Comparison of ENCODE assay signal across 11 cellular contexts in the genomic region with DNA sequence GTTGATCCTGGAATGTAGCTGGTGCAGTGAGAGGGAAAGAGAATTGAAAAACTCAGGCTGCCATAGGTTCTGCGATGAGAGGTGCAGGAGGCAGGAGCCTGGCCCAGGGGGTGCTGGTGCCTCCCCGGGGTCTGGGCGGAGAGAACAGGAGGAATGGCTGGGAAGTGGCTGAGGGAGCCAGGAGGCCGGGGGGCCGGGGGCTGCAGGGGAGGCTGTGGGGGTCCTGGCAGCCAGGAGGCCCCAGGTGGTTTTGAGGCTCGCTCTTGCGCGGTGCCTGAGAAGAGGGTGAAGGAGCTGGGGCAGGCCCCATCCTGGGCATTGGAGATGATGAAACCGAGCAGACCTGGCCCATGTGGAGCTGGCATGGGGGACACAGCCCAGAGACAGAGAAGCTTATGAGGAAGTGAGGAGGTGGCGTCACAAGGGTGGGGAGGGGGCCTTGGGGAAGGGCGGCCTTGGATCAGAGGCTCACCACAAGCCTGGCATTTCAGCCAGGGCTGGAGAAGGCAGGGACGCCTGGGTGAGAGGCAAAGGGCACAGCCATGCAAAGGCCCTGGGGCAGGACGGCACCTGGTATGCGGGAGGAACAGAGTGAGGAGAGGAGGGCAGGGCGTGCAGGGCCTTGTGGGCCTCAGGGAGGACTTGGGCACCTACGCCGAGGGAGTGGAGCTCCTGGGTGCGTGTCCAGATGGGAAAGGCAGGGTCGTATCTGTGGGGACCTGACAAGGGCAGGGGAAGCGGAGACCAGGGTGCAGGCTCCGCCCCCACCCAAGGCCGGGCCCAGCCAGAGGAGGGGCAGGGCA. TPM values are rescaled to one million over a fixed set of nuclear protein-coding genes. Genes with fewer than 3 reads are reported as not detected.
DNase-seq lines count a peak whose midpoint lies in the region; ATAC-seq, FAIRE-seq and TF ChIP-seq lines count a peak whose summit lies in the region.
"Had no signal": no experiment of that assay in that cellular context is flagged by ENCODE, and none has a peak within 500 bp of the region (broad histone marks: within the 10 kb centered on the region; RNA-seq: fewer than 3 reads in every experiment).

No MANE protein-coding gene starts in this region.

- H3K27me3 ChIP-seq in H1 (replicated peaks in 1 of 4; ENCODE audit: control insufficient read depth in 3 of 4, extremely low read depth in 1 of 4, insufficient read depth in 3 of 4, low read length in 3 of 4), result no peaks in the 10 kb centered on the region
- H3K27me3 ChIP-seq in tibial artery, result no peaks in the 10 kb centered on the region

- no peak overlapping the region for H3K9ac ChIP-seq in H1 (replicated peaks in 1 of 4; ENCODE audit: extremely low read depth in 1 of 4, low read depth in 3 of 4, low read length in 3 of 4)

- H3K27ac ChIP-seq in H1 (ENCODE audit: low read depth, low read length) (no peak overlapping the region), temporal lobe (ENCODE audit: low read depth, low read length) (peak overlapping the region; percentile 90), tibial artery (no peak overlapping the region)

- 0 out of 3 replicates have a peak, but pooled peaks of 1 of the 2 experiments have one; percentile 19 for TF ChIP-seq POLR2A in H1 (IDR thresholded peaks at IDR 0.05; ENCODE audit: control extremely low read depth in 1 of 2, low read depth in 2 of 2, low read length in 2 of 2)

- FAIRE-seq in H1 (lab: Jason Lieb, UNC), result no peak
- FAIRE-seq: RCC 7860 had no signal

- no peak overlapping the region for H3K56ac ChIP-seq in H1 (replicated peaks; ENCODE audit: insufficient read length, low read depth, low read length)

- H4K5ac ChIP-seq in H1 (ENCODE audit: insufficient read length, low read depth, low read length), result no peak overlapping the region

- H3K18ac ChIP-seq in H1 (ENCODE audit: extremely low read depth, low read length), result no peak overlapping the region

- H2AK5ac ChIP-seq in H1 (ENCODE audit: low read depth, low read length), result peak overlapping the region; percentile 93; the same call in 1 of the 2 replicates

- 0 out of 2 replicates have a peak, but pooled peaks cover 2% of the 10 kb centered on the region for H3K79me1 ChIP-seq in H1 (ENCODE audit: low read depth, low read length)

- no peak for ATAC-seq in activated T-cell treated with anti-CD3 and anti-CD28 coated beads, Interleukin-2, amount 50 U/mL, for 72 hours (replicated peaks in 1 of 2)
- ATAC-seq: activated CD4-positive, alpha-beta T cell treated with anti-CD3 and anti-CD28 coated beads for 36 hours had no signal

- H2BK12ac ChIP-seq in H1 (ENCODE audit: low read depth, low read length), result no peak overlapping the region

- H3K4ac ChIP-seq in H1 (replicated peaks; ENCODE audit: insufficient read length, low read depth, low read length), result no peak overlapping the region

- no peaks in the 10 kb centered on the region for H3K79me2 ChIP-seq in H1 (ENCODE audit: control insufficient read depth in 1 of 2, insufficient read depth in 2 of 2, low read length in 2 of 2)

- peaks cover 0 to 26% (median 11%) of the 10 kb centered on the region in 4 experiments; a peak in 6 of 8 replicates for H3K36me3 ChIP-seq in H1 (ENCODE audit: control insufficient read depth in 2 of 4, insufficient read depth in 4 of 4, low read length in 3 of 4)
- H3K36me3 ChIP-seq in tibial artery, result peaks cover 29 to 57% (median 32%) of the 10 kb centered on the region in 3 donors

- no peaks in the 10 kb centered on the region for H3K23me2 ChIP-seq in H1 (ENCODE audit: low read depth, low read length)

- H4K8ac ChIP-seq in H1 (ENCODE audit: extremely low read depth, insufficient read depth, low read length), result no peak overlapping the region; the same call in 1 of the 2 replicates

- no peaks in the 10 kb centered on the region for H3K4me1 Mint-ChIP-seq in activated T-cell treated with anti-CD3 and anti-CD28 coated beads, Interleukin-2, amount 50 U/mL, for 72 hours (ENCODE audit: low read depth)
- H3K4me1 Mint-ChIP-seq: activated CD4-positive, alpha-beta T cell treated with anti-CD3 and anti-CD28 coated beads for 36 hours; activated naive CD4-positive, alpha-beta T cell treated with anti-CD3 and anti-CD28 coated beads, Interleukin-2, amount 50 U/mL, for 24 hours had no signal

- intact Hi-C loops in tibial artery (cut with DNase I; ENCODE audit: low total_unique reads), result loop anchor here (10.0 kb wide), 1 partner anchor 427 kb away; no protein-coding TSS in a partner anchor

- H3K27me3 Mint-ChIP-seq in activated T-cell treated with anti-CD3 and anti-CD28 coated beads, Interleukin-2, amount 50 U/mL, for 72 hours (ENCODE audit: low read depth), result no peaks in the 10 kb centered on the region
- H3K27me3 Mint-ChIP-seq: activated CD4-positive, alpha-beta T cell treated with anti-CD3 and anti-CD28 coated beads for 36 hours; activated naive CD4-positive, alpha-beta T cell treated with anti-CD3 and anti-CD28 coated beads, Interleukin-2, amount 50 U/mL, for 24 hours had no signal

- DNase-seq in activated T-cell treated with anti-CD3 and anti-CD28 coated beads, Interleukin-2, amount 50 U/mL, for 72 hours, result no peak
- DNase-seq in activated T-cell treated with anti-CD3 and anti-CD28 coated beads, Interleukin-2, amount 50 U/mL, for 1 hour, result no peak
- no peak for DNase-seq in H1 (ENCODE audit: low read depth in 1 of 2, low spot score in 2 of 2)
- DNase-seq in tibial artery, result no peak
- DNase-seq in DMS153 (lab: John Stamatoyannopoulos, UW), result no peak
- DNase-seq: activated CD4-positive, alpha-beta T cell treated with anti-CD3 and anti-CD28 coated beads for 36 hours; NCI-H2029 treated with DMSO at 0.1 percent for 48 hours had no signal

- TF ChIP-seq CTCF in H1 (IDR thresholded peaks at IDR 0.05; ENCODE audit: control extremely low read depth in 1 of 3, insufficient read depth in 1 of 3, low read depth in 1 of 3, low read length in 3 of 3) (no peak), tibial artery (IDR thresholded peaks at IDR 0.05) (no peak)

- H3K4me1 ChIP-seq in H1 (replicated peaks in 1 of 4; ENCODE audit: control insufficient read depth in 3 of 4, insufficient read depth in 4 of 4, low read length in 3 of 4) (peaks cover 3 to 11% (median 6%) of the 10 kb centered on the region in 4 experiments; a peak in 6 of 7 replicates), tibial artery (peaks cover 0 to 16% (median 0%) of the 10 kb centered on the region in 4 donors)

- WGBS in H1 (ENCODE audit: extremely low coverage in 1 of 2, insufficient coverage in 1 of 2, insufficient read length in 1 of 2, insufficient replicate concordance in 2 of 2, low coverage in 1 of 2, low lambda C conversion rate in 2 of 2, missing lambda C conversion rate in 1 of 2), 2 experiments, result 84% methylated on average over 19 of the region's 22 CpGs; no CpG with 5 or more reads in 1 of the 2 experiments

- no peaks in the 10 kb centered on the region for H3K9me3 Mint-ChIP-seq in activated T-cell treated with anti-CD3 and anti-CD28 coated beads, Interleukin-2, amount 50 U/mL, for 72 hours
- H3K9me3 Mint-ChIP-seq: activated naive CD4-positive, alpha-beta T cell treated with anti-CD3 and anti-CD28 coated beads, Interleukin-2, amount 50 U/mL, for 24 hours had no signal

- H4K20me1 ChIP-seq in H1 (replicated peaks in 1 of 2; ENCODE audit: control insufficient read depth in 1 of 2, insufficient read depth in 2 of 2, low read length in 2 of 2), result peaks cover 8 to 16% of the 10 kb centered on the region in 2 experiments

- CTCF ChIA-PET in H1 (lab: Charles Lee; ENCODE audit: partially characterized antibody), result interaction anchor here (0.7 to 6.9 kb wide), 14 partner anchors 9 to 207 kb away, joined by 3 to 54 read pairs (median 3); no protein-coding TSS in a partner anchor

- no peak overlapping the region for H2BK120ac ChIP-seq in H1 (replicated peaks; ENCODE audit: low read depth, low read length)

- H2AFZ ChIP-seq in H1 (ENCODE audit: low read length), result no peak overlapping the region

- H4K91ac ChIP-seq in H1 (replicated peaks; ENCODE audit: insufficient read length, low read length), result no peak overlapping the region

- H2BK20ac ChIP-seq in H1 (ENCODE audit: low read length), result no peak overlapping the region

- TF ChIP-seq RAD21 in H1 (IDR thresholded peaks at IDR 0.05 in 1 of 2, conservative IDR thresholded peaks at IDR 0.05 in 1 of 2; ENCODE audit: low read depth in 2 of 2, low read length in 2 of 2), result no peak

- no peak for TF ChIP-seq EP300 in H1 (IDR thresholded peaks at IDR 0.05; ENCODE audit: borderline replicate concordance in 1 of 2, low read depth in 2 of 2, low read length in 2 of 2)

- no peak overlapping the region for H3K4me3 ChIP-seq in H1 (ENCODE audit: extremely low read depth in 1 of 4, insufficient read depth in 2 of 4, low read depth in 3 of 4, low read length in 4 of 4)
- H3K4me3 ChIP-seq in tibial artery, result no peak overlapping the region

- H2BK5ac ChIP-seq in H1 (ENCODE audit: low read depth, low read length), result no peak overlapping the region

- peak overlapping the region; percentile 38 for H3K27ac Mint-ChIP-seq in activated T-cell treated with anti-CD3 and anti-CD28 coated beads, Interleukin-2, amount 50 U/mL, for 72 hours
- H3K27ac Mint-ChIP-seq: activated CD4-positive, alpha-beta T cell treated with anti-CD3 and anti-CD28 coated beads for 36 hours had no signal

- H3K9me3 ChIP-seq in H1 (ENCODE audit: insufficient read depth in 2 of 2, low read depth in 1 of 2, low read length in 1 of 2) (no peaks in the 10 kb centered on the region), tibial artery (no peaks in the 10 kb centered on the region)

- POLR2A ChIA-PET in H1 (lab: Charles Lee; ENCODE audit: partially characterized antibody), result interaction anchor here (1.2 to 4.0 kb wide), 7 partner anchors 8 to 84 kb away, joined by 3 to 30 read pairs (median 4); a partner anchor contains a TSS

- H3K36me3 Mint-ChIP-seq in activated T-cell treated with anti-CD3 and anti-CD28 coated beads, Interleukin-2, amount 50 U/mL, for 72 hours (ENCODE audit: insufficient read depth in 2 of 2), result peaks cover 0 to 7% of the 10 kb centered on the region in 2 donors

- H3K14ac ChIP-seq in H1 (ENCODE audit: insufficient read length), result no peak overlapping the region

- H3K23ac ChIP-seq in H1 (ENCODE audit: insufficient read length), result no peak overlapping the region

- no peak overlapping the region for H2BK15ac ChIP-seq in H1 (ENCODE audit: low read length)

- H3K4me3 Mint-ChIP-seq in activated T-cell treated with anti-CD3 and anti-CD28 coated beads, Interleukin-2, amount 50 U/mL, for 72 hours, result no peak overlapping the region
- H3K4me3 Mint-ChIP-seq: activated CD4-positive, alpha-beta T cell treated with anti-CD3 and anti-CD28 coated beads for 36 hours; activated naive CD4-positive, alpha-beta T cell treated with anti-CD3 and anti-CD28 coated beads, Interleukin-2, amount 50 U/mL, for 24 hours had no signal

- H3K4me2 ChIP-seq in H1 (ENCODE audit: insufficient read depth in 1 of 2, low read depth in 2 of 2, low read length in 2 of 2), result no peak overlapping the region; a peak in 1 of 4 replicates

RNA-seq across cellular contexts. Expression of a gene that starts 1.3 kb away (rescaled TPM):
- total RNA-seq in activated T-cell treated with anti-CD3 and anti-CD28 coated beads, Interleukin-2, amount 50 U/mL, for 72 hours, result 10 to 100 TPM in 1 of 2 donors, 1 to 10 TPM in 1; 4.6 to 10.7 TPM
- 1.0 and 1.1 TPM in 2 replicates for total RNA-seq in H1 (2021; fragmentation: NEBNext Ultra II Directional; extraction: Animal tissue kit (Norgen Biotek cat#: 25700))
- polyA plus RNA-seq in H1 (2011; rRNA removed), result 0.49 TPM in 1 of 2 replicates, not detected in the other
- polyA plus RNA-seq in H1 (2011; cell fraction: cytosol; rRNA removed), result 0.34 TPM
- 6.0 TPM for polyA plus RNA-seq in H1 (2011; cell fraction: nucleus; rRNA removed)
- polyA plus RNA-seq in H1 (2012, experiment 1 of 2), result 0.94 to 2.2 TPM (median 1.6 TPM) in 3 of 4 replicates, not detected in the other
- polyA plus RNA-seq in H1 (2012, experiment 2 of 2), result 1.3 TPM
- polyA plus RNA-seq in H1 (2013, experiment 1 of 2), result 0.45 TPM
- 0.17 TPM for polyA plus RNA-seq in H1 (2013, experiment 2 of 2)
- polyA minus RNA-seq in H1 (2011; rRNA and poly(A)+ RNA removed), result 0.32 TPM in 1 of 2 replicates, not detected in the other
- not detected for polyA minus RNA-seq in H1 (2011; cell fraction: cytosol; rRNA and poly(A)+ RNA removed)
- polyA minus RNA-seq in H1 (2011; cell fraction: nucleus; rRNA and poly(A)+ RNA removed), result not detected
- total RNA-seq in temporal lobe, result not detected
- polyA plus RNA-seq: AG04450 had no signal

RNA-seq across cellular contexts. Expression of a gene that starts 19.7 kb away (rescaled TPM):
- 10 to 100 TPM; 50.8 to 69.9 TPM for total RNA-seq in activated T-cell treated with anti-CD3 and anti-CD28 coated beads, Interleukin-2, amount 50 U/mL, for 72 hours
- total RNA-seq in H1 (2021; fragmentation: NEBNext Ultra II Directional; extraction: Animal tissue kit (Norgen Biotek cat#: 25700)), result 59.6 and 62.5 TPM in 2 replicates
- 71.3 and 110 TPM in 2 replicates for polyA plus RNA-seq in H1 (2011; rRNA removed)
- polyA plus RNA-seq in H1 (2011; cell fraction: cytosol; rRNA removed), result 71.6 TPM
- 146 TPM for polyA plus RNA-seq in H1 (2011; cell fraction: nucleus; rRNA removed)
- 48.8 to 71.1 TPM (median 62.8 TPM) in 4 replicates for polyA plus RNA-seq in H1 (2012, experiment 1 of 2)
- 48.1 TPM for polyA plus RNA-seq in H1 (2012, experiment 2 of 2)
- polyA plus RNA-seq in H1 (2013, experiment 1 of 2), result 64.5 TPM
- polyA plus RNA-seq in H1 (2013, experiment 2 of 2), result 71.3 TPM
- polyA minus RNA-seq in H1 (2011; rRNA and poly(A)+ RNA removed), result 30.6 and 31.0 TPM in 2 replicates
- 48.5 TPM for polyA minus RNA-seq in H1 (2011; cell fraction: cytosol; rRNA and poly(A)+ RNA removed)
- 41.9 TPM for polyA minus RNA-seq in H1 (2011; cell fraction: nucleus; rRNA and poly(A)+ RNA removed)
- 24.6 TPM for total RNA-seq in temporal lobe

RNA-seq across cellular contexts. Expression of a gene that starts 31.5 kb away (rescaled TPM):
- total RNA-seq in activated T-cell treated with anti-CD3 and anti-CD28 coated beads, Interleukin-2, amount 50 U/mL, for 72 hours, result 10 to 100 TPM; 66.2 to 85.9 TPM
- total RNA-seq in H1 (2021; fragmentation: NEBNext Ultra II Directional; extraction: Animal tissue kit (Norgen Biotek cat#: 25700)), result 35.5 and 36.9 TPM in 2 replicates
- 21.6 and 35.0 TPM in 2 replicates for polyA plus RNA-seq in H1 (2011; rRNA removed)
- 24.1 TPM for polyA plus RNA-seq in H1 (2011; cell fraction: cytosol; rRNA removed)
- 109 TPM for polyA plus RNA-seq in H1 (2011; cell fraction: nucleus; rRNA removed)
- polyA plus RNA-seq in H1 (2012, experiment 1 of 2), result 26.5 to 36.4 TPM (median 30.8 TPM) in 4 replicates
- 19.9 TPM for polyA plus RNA-seq in H1 (2012, experiment 2 of 2)
- polyA plus RNA-seq in H1 (2013, experiment 1 of 2), result 21.4 TPM
- 20.2 TPM for polyA plus RNA-seq in H1 (2013, experiment 2 of 2)
- polyA minus RNA-seq in H1 (2011; rRNA and poly(A)+ RNA removed), result 20.4 and 21.5 TPM in 2 replicates
- 32.5 TPM for polyA minus RNA-seq in H1 (2011; cell fraction: cytosol; rRNA and poly(A)+ RNA removed)
- polyA minus RNA-seq in H1 (2011; cell fraction: nucleus; rRNA and poly(A)+ RNA removed), result 35.9 TPM
- total RNA-seq in temporal lobe, result 27.5 TPM

RNA-seq across cellular contexts. Expression of a gene that starts 35.1 kb away (rescaled TPM):
- 10 to 100 TPM; 68.9 to 78.3 TPM for total RNA-seq in activated T-cell treated with anti-CD3 and anti-CD28 coated beads, Interleukin-2, amount 50 U/mL, for 72 hours
- total RNA-seq in H1 (2021; fragmentation: NEBNext Ultra II Directional; extraction: Animal tissue kit (Norgen Biotek cat#: 25700)), result 74.2 and 76.1 TPM in 2 replicates
- 42.9 and 63.9 TPM in 2 replicates for polyA plus RNA-seq in H1 (2011; rRNA removed)
- 62.4 TPM for polyA plus RNA-seq in H1 (2011; cell fraction: cytosol; rRNA removed)
- 98.9 TPM for polyA plus RNA-seq in H1 (2011; cell fraction: nucleus; rRNA removed)
- 44.6 to 66.7 TPM (median 62.4 TPM) in 4 replicates for polyA plus RNA-seq in H1 (2012, experiment 1 of 2)
- 60.0 TPM for polyA plus RNA-seq in H1 (2012, experiment 2 of 2)
- 69.5 TPM for polyA plus RNA-seq in H1 (2013, experiment 1 of 2)
- 62.3 TPM for polyA plus RNA-seq in H1 (2013, experiment 2 of 2)
- polyA minus RNA-seq in H1 (2011; rRNA and poly(A)+ RNA removed), result 5.2 and 6.5 TPM in 2 replicates
- 25.2 TPM for polyA minus RNA-seq in H1 (2011; cell fraction: cytosol; rRNA and poly(A)+ RNA removed)
- polyA minus RNA-seq in H1 (2011; cell fraction: nucleus; rRNA and poly(A)+ RNA removed), result 26.3 TPM
- total RNA-seq in temporal lobe, result 9.6 TPM

RNA-seq across cellular contexts. Expression of a gene that starts 37.2 kb away (rescaled TPM):
- 10 to 100 TPM; 12.3 to 13.5 TPM for total RNA-seq in activated T-cell treated with anti-CD3 and anti-CD28 coated beads, Interleukin-2, amount 50 U/mL, for 72 hours
- 17.7 and 19.1 TPM in 2 replicates for total RNA-seq in H1 (2021; fragmentation: NEBNext Ultra II Directional; extraction: Animal tissue kit (Norgen Biotek cat#: 25700))
- polyA plus RNA-seq in H1 (2011; rRNA removed), result 7.3 and 12.7 TPM in 2 replicates
- 15.9 TPM for polyA plus RNA-seq in H1 (2011; cell fraction: cytosol; rRNA removed)
- polyA plus RNA-seq in H1 (2011; cell fraction: nucleus; rRNA removed), result 11.2 TPM
- polyA plus RNA-seq in H1 (2012, experiment 1 of 2), result 10.4 to 19.5 TPM (median 17.7 TPM) in 4 replicates
- 10.3 TPM for polyA plus RNA-seq in H1 (2012, experiment 2 of 2)
- polyA plus RNA-seq in H1 (2013, experiment 1 of 2), result 5.3 TPM
- 5.6 TPM for polyA plus RNA-seq in H1 (2013, experiment 2 of 2)
- 2.0 and 2.4 TPM in 2 replicates for polyA minus RNA-seq in H1 (2011; rRNA and poly(A)+ RNA removed)
- 8.9 TPM for polyA minus RNA-seq in H1 (2011; cell fraction: cytosol; rRNA and poly(A)+ RNA removed)
- 8.9 TPM for polyA minus RNA-seq in H1 (2011; cell fraction: nucleus; rRNA and poly(A)+ RNA removed)
- 11.6 TPM for total RNA-seq in temporal lobe
